In the genomic region with DNA sequence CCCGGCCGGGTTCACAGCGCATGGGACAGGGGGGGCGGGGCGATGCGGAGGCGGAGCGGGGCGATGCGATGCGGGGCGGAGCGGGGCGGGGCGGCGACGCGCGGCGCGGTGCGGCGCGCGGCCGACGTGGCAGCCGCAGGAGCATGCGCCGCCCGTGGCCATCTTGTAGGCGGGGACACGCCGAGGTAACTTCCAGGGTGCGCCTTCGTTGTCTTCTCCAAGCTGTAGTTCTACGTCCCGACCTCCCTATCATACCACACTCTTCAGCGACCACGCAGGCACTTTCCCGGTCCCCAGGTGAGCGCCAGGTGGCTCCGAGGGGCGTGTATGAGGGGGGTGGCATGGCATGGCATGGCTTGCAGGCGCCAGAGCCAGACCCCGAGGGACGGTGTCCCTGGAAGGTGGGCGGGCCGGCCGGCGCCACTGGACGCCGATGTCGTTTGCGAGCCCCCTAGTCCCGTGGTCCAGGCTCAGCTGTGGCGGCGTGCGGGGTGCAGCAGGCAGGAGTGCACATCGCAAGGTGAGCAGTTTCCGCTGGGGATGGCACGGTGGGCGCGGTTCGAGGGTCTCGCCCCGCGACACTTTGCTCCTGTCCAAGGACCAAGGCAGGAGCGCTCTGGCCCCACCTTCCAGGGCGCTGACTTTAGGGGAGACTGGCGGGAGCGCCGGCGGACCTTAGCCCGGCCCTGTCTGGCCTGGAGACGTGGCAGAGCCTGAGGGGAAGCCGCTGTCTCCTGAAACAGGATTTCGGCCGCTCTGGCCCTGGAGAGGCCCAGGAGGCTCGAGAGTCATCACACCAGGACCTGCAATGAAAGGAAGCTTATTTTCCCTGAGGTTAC, we compare ENCODE assay signal across 8 cellular contexts. TPM values are rescaled to one million over a fixed set of nuclear protein-coding genes. Genes with fewer than 3 reads are reported as not detected.
DNase-seq lines count a peak whose midpoint lies in the region; ATAC-seq and TF ChIP-seq lines count a peak whose summit lies in the region.

Gene PRRC1, plus strand, starts transcription at position 161 of the 839 bp plus-strand sequence. CDS start 5,840 bp downstream, outside the sequence.

- 0% methylated on average over 45 to 80 of the region's 80 CpGs for WGBS in heart left ventricle, 4 donors
- 0% methylated on average over 40 of the region's 80 CpGs; no CpG with 5 or more reads in 1 of the 2 donors for WGBS in upper lobe of left lung, 2 donors

- H3K27me3 ChIP-seq in heart left ventricle (peaks cover 0 to 3% (median 0%) of the 10 kb centered on the region in 9 donors), upper lobe of left lung (no peaks in the 10 kb centered on the region)

- H3K9me3 Mint-ChIP-seq in activated naive CD8-positive, alpha-beta T cell treated with anti-CD3 and anti-CD28 coated beads, Interleukin-2, amount 50 U/mL, for 24 hours = peaks cover 17% of the 10 kb centered on the region

- H3K9me3 ChIP-seq in heart left ventricle (peaks cover 0 to 14% (median 6%) of the 10 kb centered on the region in 12 donors), upper lobe of left lung (peaks cover 0 to 7% (median 0%) of the 10 kb centered on the region in 4 donors)

- peak; percentile 48 for DNase-seq in GM12864 (ENCODE audit: low read depth)
- peak; percentile 86 for DNase-seq in NB4 (ENCODE audit: low read depth)
- peak; percentile 92 for DNase-seq in SW480 (ENCODE audit: low spot score)
- DNase-seq in activated naive CD8-positive, alpha-beta T cell treated with anti-CD3 and anti-CD28 coated beads, Interleukin-2, amount 50 U/mL, for 24 hours = peak; percentile 81
- peak; percentile 77 to 91 (median 84) for DNase-seq in heart left ventricle
- peak; percentile 93 for DNase-seq in posterior vena cava (ENCODE audit: low spot score)
- DNase-seq in upper lobe of left lung = peak; percentile 86 to 96

- H3K36me3 Mint-ChIP-seq in activated naive CD8-positive, alpha-beta T cell treated with anti-CD3 and anti-CD28 coated beads, Interleukin-2, amount 50 U/mL, for 24 hours (ENCODE audit: low read depth) = peaks cover 35% of the 10 kb centered on the region

- ATAC-seq in HG02571 (IDR thresholded peaks at IDR 0.05; ENCODE audit: unreplicated experiment) (peak; percentile 87), heart left ventricle (peak; percentile 80 to 97 (median 96)), upper lobe of left lung (ENCODE audit: low FRiP score in 2 of 2) (peak; percentile 95 to 98)
- ATAC-seq in activated naive CD8-positive, alpha-beta T cell treated with anti-CD3 and anti-CD28 coated beads, Interleukin-2, amount 50 U/mL, for 24 hours = peak; percentile 96

- H3K27ac ChIP-seq in heart left ventricle (peak within 1 kb of the TSS in 11 of 12 donors; percentile 15 to 86 (median 77)), upper lobe of left lung (peak within 1 kb of the TSS; percentile 71 to 89 (median 85))

- H3K4me1 Mint-ChIP-seq in activated naive CD8-positive, alpha-beta T cell treated with anti-CD3 and anti-CD28 coated beads, Interleukin-2, amount 50 U/mL, for 24 hours = peaks cover 24% of the 10 kb centered on the region

- intact Hi-C loops in heart left ventricle (cut with DNase I) = no loop called here
- intact Hi-C loops in posterior vena cava (cut with DNase I) = no loop called here

- H3K4me3 ChIP-seq in GM12864 (ENCODE audit: low read depth, low read length) = peak within 1 kb of the TSS; percentile 95
- H3K4me3 ChIP-seq in NB4 (ENCODE audit: low read depth, low read length) = peak within 1 kb of the TSS; percentile 94
- peak within 1 kb of the TSS; percentile 63 to 99 (median 97) for H3K4me3 ChIP-seq in heart left ventricle
- peak within 1 kb of the TSS; percentile 78 to 99 (median 92) for H3K4me3 ChIP-seq in upper lobe of left lung

- TF ChIP-seq EP300 in upper lobe of left lung (IDR thresholded peaks at IDR 0.05) = no peak

- H3K27ac Mint-ChIP-seq in activated naive CD8-positive, alpha-beta T cell treated with anti-CD3 and anti-CD28 coated beads, Interleukin-2, amount 50 U/mL, for 24 hours = peak within 1 kb of the TSS; percentile 65

- H3K4me3 Mint-ChIP-seq in activated naive CD8-positive, alpha-beta T cell treated with anti-CD3 and anti-CD28 coated beads, Interleukin-2, amount 50 U/mL, for 24 hours = peak within 1 kb of the TSS; percentile 83

- H3K4me1 ChIP-seq in heart left ventricle = peaks cover 0 to 30% (median 17%) of the 10 kb centered on the region in 12 donors
- H3K4me1 ChIP-seq in upper lobe of left lung = peaks cover 10 to 23% (median 14%) of the 10 kb centered on the region in 4 donors

- peaks cover 2% of the 10 kb centered on the region for H3K27me3 Mint-ChIP-seq in activated naive CD8-positive, alpha-beta T cell treated with anti-CD3 and anti-CD28 coated beads, Interleukin-2, amount 50 U/mL, for 24 hours

- H3K36me3 ChIP-seq in heart left ventricle = peaks cover 0 to 11% (median 0%) of the 10 kb centered on the region in 9 donors
- H3K36me3 ChIP-seq in upper lobe of left lung = peaks cover 0 to 5% (median 0%) of the 10 kb centered on the region in 4 donors

- TF ChIP-seq POLR2A in NB4 (IDR thresholded peaks at IDR 0.05; ENCODE audit: extremely low read depth, insufficient read length) (peak; percentile 90), heart left ventricle (IDR thresholded peaks at IDR 0.05) (peak in 1 of 2 donors; percentile 78), upper lobe of left lung (IDR thresholded peaks at IDR 0.05) (peak in 3 of 4 donors; percentile 51 to 83 (median 57))

- TF ChIP-seq CTCF in GM12864 (IDR thresholded peaks at IDR 0.05; ENCODE audit: low read depth, low read length, missing control alignments) = peak; percentile 1
- no peak for TF ChIP-seq CTCF in NB4 (IDR thresholded peaks at IDR 0.05; ENCODE audit: low read depth, low read length)
- TF ChIP-seq CTCF in heart left ventricle (IDR thresholded peaks at IDR 0.05) = no peak
- TF ChIP-seq CTCF in upper lobe of left lung (IDR thresholded peaks at IDR 0.05) = peak in 1 of 6 experiments; percentile 11

RNA-seq across cellular contexts. Expression of gene PRRC1, which starts in this region (rescaled TPM):
- total RNA-seq in heart left ventricle (10 to 100 TPM; 11.5 to 37.7 (median 23.5) TPM), posterior vena cava (10 to 100 TPM; 46.6 to 49.0 TPM), upper lobe of left lung (10 to 100 TPM; 30.1 to 61.8 (median 45.5) TPM)
- 10 to 100 TPM; 10.3 to 17.7 TPM for polyA plus RNA-seq in heart left ventricle

Comparison
In these comparisons a context has a peak if more than half of its experiments do, and no peak if none do; other contexts are left out.
1. Peak in every context shown above with its lines: DNase-seq, ATAC-seq, H3K4me3 ChIP-seq and H3K27ac ChIP-seq.